ENCODE assay signal across 18 cellular contexts in genomic region chr6:43806041-43806757, GRCh38. TPM values are rescaled to one million over a fixed set of nuclear protein-coding genes. Genes with fewer than 3 reads are reported as not detected.
DNase-seq lines count a peak whose midpoint lies in the region; ATAC-seq, FAIRE-seq and TF ChIP-seq lines count a peak whose summit lies in the region.
"Had no signal": no experiment of that assay in that cellular context is flagged by ENCODE, and none has a peak within 500 bp of the region (broad histone marks: within the 10 kb centered on the region; RNA-seq: fewer than 3 reads in every experiment).

No MANE protein-coding gene starts in this region.

- H3K9me3 ChIP-seq in GM12878 (replicated peaks; ENCODE audit: control insufficient read depth, insufficient read depth, low read length) (no peaks in the 10 kb centered on the region), HepG2 (ENCODE audit: low read length) (no peaks in the 10 kb centered on the region)
- H3K9me3 ChIP-seq: sigmoid colon, SK-N-SH, suprapubic skin had no signal

- no peak for TF ChIP-seq POLR2A in GM12878 (IDR thresholded peaks at IDR 0.05; ENCODE audit: low read depth, low read length)
- TF ChIP-seq POLR2A in HepG2 (IDR thresholded peaks at IDR 0.05; ENCODE audit: insufficient read depth in 1 of 2, low read depth in 2 of 2, low read length in 2 of 2) = peak in 1 of 2 experiments; percentile 80; a peak in 2 of 4 replicates
- no peak for TF ChIP-seq POLR2A in GM12891 (IDR thresholded peaks at IDR 0.05; ENCODE audit: low read depth, low read length)

- intact Hi-C loops in GM12878 (cut with micrococcal nuclease; ENCODE audit: unreplicated experiment) = no loop called here
- intact Hi-C loops in HepG2 (cut with micrococcal nuclease; ENCODE audit: unreplicated experiment) = no loop called here

- CTCF ChIA-PET in GM12878 (lab: Yijun Ruan, JAX) (interaction anchor here (1.2 to 3.6 kb wide), 6 partner anchors 11 to 138 kb away, joined by 4 to 9 read pairs (median 6); no protein-coding TSS in a partner anchor), HepG2 (lab: Yijun Ruan, JAX; ENCODE audit: low intra/inter-chr PET ratio, low total read pairs) (no interaction called here)

- DNase-seq in HTR-8/SVneo (ENCODE audit: insufficient read length, low spot score) (peak; percentile 54), GM12878 (ENCODE audit: low read depth, low spot score) (no peak), HepG2 (ENCODE audit: low spot score) (peak; percentile 98), GM12891 (ENCODE audit: insufficient read length, low spot score) (no peak), activated gamma-delta T cell (lab: John Stamatoyannopoulos, UW) (no peak)
- no peak for DNase-seq in activated CD8-positive, alpha-beta memory T cell treated with anti-CD3 and anti-CD28 coated beads for 24 hours
- DNase-seq in stimulated activated naive CD8-positive, alpha-beta T cell treated with anti-CD3 and anti-CD28 coated beads, Interleukin-15, Interleukin-2, amounts not matched to agents 100 U/mL and 50 U/mL, for 24 hours = no peak
- DNase-seq: activated B cell treated with CpG ODN at 0.5 μM for 24 hours, amygdala, dorsolateral prefrontal cortex, foreskin melanocyte, H7, NCI-H1092 treated with DMSO at 0.1 percent for 48 hours, sigmoid colon, SK-N-SH had no signal

- RAD21 ChIA-PET in GM12878 (lab: Charles Lee; ENCODE audit: unreplicated experiment) = interaction anchor here (1.2 kb wide), 1 partner anchor 23 kb away, joined by 4 read pairs; no protein-coding TSS in a partner anchor

- no peak for ATAC-seq in GM12878
- ATAC-seq in HepG2 = peak; percentile 76
- ATAC-seq in stimulated activated naive CD8-positive, alpha-beta T cell treated with anti-CD3 and anti-CD28 coated beads, Interleukin-15, Interleukin-2, amounts not matched to agents 100 U/mL and 50 U/mL, for 24 hours = no peak

- TF ChIP-seq EP300 in GM12878 (IDR thresholded peaks at IDR 0.05; ENCODE audit: borderline replicate concordance in 1 of 2, control insufficient read depth in 1 of 2, low read depth in 2 of 2, low read length in 2 of 2) (no peak), HepG2 (IDR thresholded peaks at IDR 0.05; ENCODE audit: low read depth in 2 of 2, low read length in 2 of 2) (peak in 1 of 2 experiments; percentile 90; a peak in 2 of 4 replicates), HepG2 (CRISPR knock-in tag; IDR thresholded peaks at IDR 0.05; ENCODE audit: borderline replicate concordance) (peak; percentile 64; the same call in 1 of the 2 replicates)

- no peak overlapping the region for H3K27ac ChIP-seq in GM12878 (ENCODE audit: control insufficient read depth, insufficient read depth)
- H3K27ac ChIP-seq in HepG2 (ENCODE audit: extremely low read length, insufficient read depth, low read length) = peak overlapping the region; percentile 79
- H3K27ac ChIP-seq: dorsolateral prefrontal cortex, sigmoid colon, suprapubic skin had no signal

- H3K79me2 ChIP-seq in GM12878 (ENCODE audit: control insufficient read depth, insufficient read depth, low read length) (no peaks in the 10 kb centered on the region), HepG2 (ENCODE audit: insufficient read depth, low read length) (no peaks in the 10 kb centered on the region)

- WGBS in GM12878 (ENCODE audit: insufficient coverage, insufficient replicate concordance, low lambda C conversion rate, missing lambda C conversion rate) = 36% methylated on average over 9 of the region's 9 CpGs
- WGBS in HepG2 (ENCODE audit: low lambda C conversion rate) = 1% methylated on average over 7 of the region's 9 CpGs

- H2AFZ ChIP-seq in GM12878 (ENCODE audit: control insufficient read depth, low read depth, low read length) = no peak overlapping the region
- no peak overlapping the region for H2AFZ ChIP-seq in HepG2 (ENCODE audit: low read length)

- H3K4me1 ChIP-seq in GM12878 (ENCODE audit: control insufficient read depth, insufficient read depth, low read length) (no peaks in the 10 kb centered on the region), HepG2 (ENCODE audit: insufficient read depth, low read length) (peaks cover 91% of the 10 kb centered on the region)
- H3K4me1 ChIP-seq: sigmoid colon had no signal

- no peaks in the 10 kb centered on the region for H3K27me3 ChIP-seq in GM12878 (replicated peaks in 1 of 2; ENCODE audit: control insufficient read depth in 2 of 2, insufficient read depth in 2 of 2, low read length in 1 of 2)
- H3K27me3 ChIP-seq in HepG2 (ENCODE audit: control insufficient read depth in 1 of 2, insufficient read depth in 2 of 2, low read length in 2 of 2) = no peaks in the 10 kb centered on the region; a peak in 2 of 5 replicates
- H3K27me3 ChIP-seq: dorsolateral prefrontal cortex, sigmoid colon had no signal

- POLR2A ChIA-PET in GM12878 (lab: Charles Lee) (interaction anchor here (0.6 to 2.5 kb wide), 6 partner anchors 10 to 236 kb away, joined by 3 to 10 read pairs (median 6); partner anchors contain the start of gene VEGFA), HepG2 (lab: Yijun Ruan, JAX) (interaction anchor here (1.0 to 4.7 kb wide), 17 partner anchors 9 to 267 kb away, joined by 3 to 66 read pairs (median 9); partner anchors contain the start of genes GTPBP2 and VEGFA)

- SMC1A ChIA-PET in GM12878 (lab: Charles Lee; ENCODE audit: uncharacterized antibody, unreplicated experiment) = interaction anchor here (1.1 to 1.4 kb wide), 2 partner anchors 9 to 27 kb away, joined by 3 to 4 read pairs; no protein-coding TSS in a partner anchor

- H3K4me3 ChIP-seq in GM12878 (no peak overlapping the region), HepG2 (replicated peaks in 1 of 3; ENCODE audit: insufficient read depth in 1 of 3, low read depth in 2 of 3, low read length in 3 of 3) (peak overlapping the region; percentile 34 to 78 (median 48))
- H3K4me3 ChIP-seq: dorsolateral prefrontal cortex, sigmoid colon, suprapubic skin had no signal

- H3K9ac ChIP-seq in GM12878 (ENCODE audit: control insufficient read depth, insufficient read depth, low read length) = no peak overlapping the region
- H3K9ac ChIP-seq in HepG2 (ENCODE audit: insufficient read depth, low read depth, low read length) = peak overlapping the region; percentile 68
- H3K9ac ChIP-seq: SK-N-SH had no signal

- H4K20me1 ChIP-seq in GM12878 (ENCODE audit: control insufficient read depth, insufficient read depth) = no peaks in the 10 kb centered on the region
- H4K20me1 ChIP-seq in HepG2 (ENCODE audit: insufficient read depth, low read length) = no peaks in the 10 kb centered on the region

- in situ Hi-C loops in GM12878 (cut with MboI) (no loop called here), HepG2 (cut with HindIII; ENCODE audit: extremely low pct_ligation_motif_present, low pct_unique_long_range_greater_than_20kb) (loop anchor here (5.0 kb wide), 1 partner anchor 34 kb away; the partner anchor contains the start of gene VEGFA)

- no peaks in the 10 kb centered on the region for H3K36me3 ChIP-seq in GM12878 (ENCODE audit: control insufficient read depth in 2 of 2, insufficient read depth in 2 of 2, low read length in 1 of 2)
- H3K36me3 ChIP-seq in HepG2 (replicated peaks in 1 of 2; ENCODE audit: control insufficient read depth in 1 of 2, insufficient read depth in 2 of 2, low read length in 2 of 2) = no peaks in the 10 kb centered on the region
- H3K36me3 ChIP-seq: sigmoid colon, suprapubic skin had no signal

- no peak overlapping the region for H3K4me2 ChIP-seq in GM12878 (ENCODE audit: control insufficient read depth, insufficient read depth)
- peak overlapping the region; percentile 95 for H3K4me2 ChIP-seq in HepG2 (ENCODE audit: low read depth, low read length)
- H3K4me2 ChIP-seq: SK-N-SH had no signal

- TF ChIP-seq RAD21 in GM12878 (IDR thresholded peaks at IDR 0.05; ENCODE audit: insufficient read depth, low read depth, low read length) (no peak), HepG2 (CRISPR knock-in tag; IDR thresholded peaks at IDR 0.05) (peak; percentile 27; the same call in 1 of the 2 replicates)

- no peak for FAIRE-seq in HTR-8/SVneo (lab: Jason Lieb, UNC)
- FAIRE-seq in GM12878 (lab: Jason Lieb, UNC) = no peak
- FAIRE-seq in HepG2 (lab: Jason Lieb, UNC) = peak; percentile 95
- no peak for FAIRE-seq in GM12891 (lab: Jason Lieb, UNC)
- FAIRE-seq: GM12892, islet of Langerhans had no signal

- BruUV-seq in GM12878 (replicated peaks; lab: Mats Ljungman, UMichigan) (no TSS peak), HepG2 (replicated peaks; lab: Mats Ljungman, UMichigan) (no TSS peak)

- TF ChIP-seq CTCF in GM12878 (IDR thresholded peaks at IDR 0.05 in 2 of 3, conservative IDR thresholded peaks at IDR 0.05 in 1 of 3; ENCODE audit: control insufficient read depth in 2 of 3, extremely low read depth in 1 of 3, insufficient read depth in 1 of 3, low read depth in 3 of 3, low read length in 3 of 3) (no peak), HepG2 (CRISPR knock-in tag; IDR thresholded peaks at IDR 0.05) (no peak)

RNA-seq across cellular contexts. Expression of gene VEGFA, which starts 36.2 kb away (rescaled TPM):
- 183 and 202 TPM in 2 replicates for total RNA-seq in GM12878 (2013; cell fraction: nucleolus; rRNA removed)
- total RNA-seq in GM12878 (2014; rRNA removed) = 23.2 and 26.8 TPM in 2 replicates
- total RNA-seq in GM12878 (2014; rRNA removed; fragmentation: Illumina TruSeq; extraction: Trizol) = 11.1 and 11.4 TPM in 2 replicates
- total RNA-seq in GM12878 (2021) = 24.5 and 29.5 TPM in 2 replicates
- polyA plus RNA-seq in GM12878 (2011; ENCODE audit: low read depth) = 53.3 TPM
- polyA plus RNA-seq in GM12878 (2011; rRNA removed) = 86.0 and 140 TPM in 2 replicates
- 139 and 149 TPM in 2 replicates for polyA plus RNA-seq in GM12878 (2011; cell fraction: cytosol; rRNA removed)
- 331 and 548 TPM in 2 replicates for polyA plus RNA-seq in GM12878 (2011; cell fraction: nucleus; rRNA removed)
- 77.6 and 104 TPM in 2 replicates for polyA plus RNA-seq in GM12878 (2012)
- polyA plus RNA-seq in GM12878 (2014; fragmentation: Illumina TruSeq; extraction: Trizol) = 18.1 and 22.4 TPM in 2 replicates
- 1 to 10 TPM; 2.9 to 4.3 TPM for polyA plus RNA-seq in GM12878 (2014; fragmentation: Nextera tagmentation; extraction: Ambion mirVana)
- 25.6 and 27.2 TPM in 2 replicates for polyA plus RNA-seq in GM12878 (2014; rRNA removed)
- polyA plus RNA-seq in GM12878 (2016; fragmentation: Nextera tagmentation; extraction: Ambion mirVana) = 1 to 10 TPM in 1 of 2 experiments, under 1 TPM in 1; 0.96 to 1.3 TPM
- 232 and 237 TPM in 2 replicates for polyA minus RNA-seq in GM12878 (2011; rRNA and poly(A)+ RNA removed)
- 38.4 and 39.6 TPM in 2 replicates for polyA minus RNA-seq in GM12878 (2011; cell fraction: cytosol; rRNA and poly(A)+ RNA removed)
- polyA minus RNA-seq in GM12878 (2011; cell fraction: nucleus; rRNA and poly(A)+ RNA removed) = 127 and 145 TPM in 2 replicates
- 34.1 and 68.1 TPM in 2 replicates for total RNA-seq in HepG2 (2016; rRNA removed; fragmentation: Illumina TruSeq; extraction: Trizol)
- total RNA-seq in HepG2 (2016; cell fraction: cytosol; rRNA removed; fragmentation: Illumina TruSeq; extraction: Trizol; ENCODE audit: low read depth) = 13.4 and 14.2 TPM in 2 replicates
- total RNA-seq in HepG2 (2016; cell fraction: insoluble cytoplasmic fraction; rRNA removed; fragmentation: Illumina TruSeq; extraction: Trizol) = 26.8 and 72.7 TPM in 2 replicates
- total RNA-seq in HepG2 (2016; cell fraction: membrane; rRNA removed; fragmentation: Illumina TruSeq; extraction: Trizol) = 33.1 and 34.4 TPM in 2 replicates
- total RNA-seq in HepG2 (2016; cell fraction: nucleus; rRNA removed; fragmentation: Illumina TruSeq; extraction: Trizol) = 81.5 and 95.8 TPM in 2 replicates
- polyA plus RNA-seq in HepG2 (2011; rRNA removed) = 629 and 1,104 TPM in 2 replicates
- polyA plus RNA-seq in HepG2 (2011; cell fraction: cytosol; rRNA removed) = 292 and 298 TPM in 2 replicates
- polyA plus RNA-seq in HepG2 (2011; cell fraction: nucleus; rRNA removed) = 3,652 and 4,474 TPM in 2 replicates
- 463 and 546 TPM in 2 replicates for polyA plus RNA-seq in HepG2 (2012)
- polyA plus RNA-seq in HepG2 (2016; cell fraction: cytosol; fragmentation: Illumina TruSeq; extraction: Trizol; ENCODE audit: low read depth) = 9.2 and 10.7 TPM in 2 replicates
- polyA plus RNA-seq in HepG2 (2016; cell fraction: insoluble cytoplasmic fraction; fragmentation: Illumina TruSeq; extraction: Trizol; ENCODE audit: low read depth) = 34.1 and 41.6 TPM in 2 replicates
- polyA plus RNA-seq in HepG2 (2016; cell fraction: membrane; fragmentation: Illumina TruSeq; extraction: Trizol; ENCODE audit: low read depth) = 24.8 and 25.3 TPM in 2 replicates
- polyA plus RNA-seq in HepG2 (2016; cell fraction: nucleus; fragmentation: Illumina TruSeq; extraction: Trizol; ENCODE audit: insufficient read depth, low read depth) = 253 and 267 TPM in 2 replicates
- 238 and 645 TPM in 2 replicates for polyA minus RNA-seq in HepG2 (2011; rRNA and poly(A)+ RNA removed; ENCODE audit: low replicate concordance)
- polyA minus RNA-seq in HepG2 (2011; cell fraction: cytosol; rRNA and poly(A)+ RNA removed) = 122 and 136 TPM in 2 replicates
- 312 and 405 TPM in 2 replicates for polyA minus RNA-seq in HepG2 (2011; cell fraction: nucleus; rRNA and poly(A)+ RNA removed)
- 29.7 TPM for polyA plus RNA-seq in GM12891 (2012; ENCODE audit: low read depth, missing spikeins)

Comparison
In these comparisons a context has a peak if more than half of its experiments do, and no peak if none do; other contexts are left out.
1. DNase-seq: peak in HTR-8/SVneo (single experiment) and HepG2 (single experiment); none in GM12878 (single experiment), GM12891 (single experiment), activated CD8-positive, alpha-beta memory T cell treated with anti-CD3 and anti-CD28 coated beads for 24 hours (single experiment), activated gamma-delta T cell (single experiment) and stimulated activated naive CD8-positive, alpha-beta T cell treated with anti-CD3 and anti-CD28 coated beads, Interleukin-15, Interleukin-2, amounts not matched to agents 100 U/mL and 50 U/mL, for 24 hours (single experiment).